Comparison of ENCODE assay signal across 1 cellular context in genomic region chrX:153927936-153928760, GRCh38.
TF ChIP-seq lines count a peak whose summit lies in the region.

No MANE protein-coding gene starts in this region.

TF ChIP-seq in HepG2, 621 proteins besides CTCF, POLR2A, EP300 and RAD21 (continued from another document and continues in another):
- TF ChIP-seq TFDP2 (CRISPR knock-in tag; IDR thresholded peaks at IDR 0.05), result peak; percentile 80
- no peak for TF ChIP-seq BCL6 (CRISPR knock-in tag; IDR thresholded peaks at IDR 0.05)
- 0 out of 2 replicates have a peak, but pooled peaks have one; percentile 32 for TF ChIP-seq CCDC6 (CRISPR knock-in tag; IDR thresholded peaks at IDR 0.05)
- TF ChIP-seq HMGXB4 (CRISPR knock-in tag; IDR thresholded peaks at IDR 0.05; ENCODE audit: borderline replicate concordance in 1 of 2, low read depth in 1 of 2), result peak in 1 of 2 experiments; percentile 2; a peak in 1 of 4 replicates
- TF ChIP-seq ZNF280B (CRISPR knock-in tag; IDR thresholded peaks at IDR 0.05; ENCODE audit: borderline replicate concordance), result no peak
- TF ChIP-seq AGO2 (optimal IDR thresholded peaks at IDR 0.05; ENCODE audit: low read depth, low read length), result peak; percentile 84
- TF ChIP-seq FLYWCH1 (CRISPR knock-in tag; IDR thresholded peaks at IDR 0.05), result no peak
- TF ChIP-seq ZHX1 (CRISPR knock-in tag; IDR thresholded peaks at IDR 0.05; ENCODE audit: low read depth), result 0 out of 2 replicates have a peak, but pooled peaks have one; percentile 25
- peak; percentile 76 for TF ChIP-seq ZFY (CRISPR knock-in tag; IDR thresholded peaks at IDR 0.05)
- no peak for TF ChIP-seq REST (IDR thresholded peaks at IDR 0.05; ENCODE audit: borderline replicate concordance in 1 of 2, low read depth in 1 of 2, low read length in 2 of 2)
- TF ChIP-seq SMC3 (IDR thresholded peaks at IDR 0.05; ENCODE audit: low read length), result no peak
- no peak for TF ChIP-seq GPN1 (CRISPR knock-in tag; IDR thresholded peaks at IDR 0.05; ENCODE audit: borderline replicate concordance)
- TF ChIP-seq ZZZ3 (CRISPR knock-in tag; IDR thresholded peaks at IDR 0.05; ENCODE audit: borderline replicate concordance), result no peak; the same call in 1 of the 2 replicates
- TF ChIP-seq SKIL (CRISPR knock-in tag; IDR thresholded peaks at IDR 0.05; ENCODE audit: borderline replicate concordance), result no peak
- TF ChIP-seq ZBTB26 (CRISPR knock-in tag; IDR thresholded peaks at IDR 0.05; ENCODE audit: borderline replicate concordance), result no peak
- no peak for TF ChIP-seq MYPOP (CRISPR knock-in tag; IDR thresholded peaks at IDR 0.05)
- TF ChIP-seq ELF1 (CRISPR knock-in tag; IDR thresholded peaks at IDR 0.05), result peak; percentile 84
- 0 out of 2 replicates have a peak, but pooled peaks have one; percentile 26 for TF ChIP-seq ZBTB25 (CRISPR knock-in tag; IDR thresholded peaks at IDR 0.05)
- 0 out of 2 replicates have a peak, but pooled peaks have one; percentile 31 for TF ChIP-seq ZFP36L1 (CRISPR knock-in tag; IDR thresholded peaks at IDR 0.05)
- no peak for TF ChIP-seq ZNF232 (CRISPR knock-in tag; IDR thresholded peaks at IDR 0.05; ENCODE audit: borderline replicate concordance)
- no peak; the same call in 1 of the 2 replicates for TF ChIP-seq POGZ (CRISPR knock-in tag; IDR thresholded peaks at IDR 0.05)
- 0 out of 2 replicates have a peak, but pooled peaks have one; percentile 25 for TF ChIP-seq ZNF563 (CRISPR knock-in tag; IDR thresholded peaks at IDR 0.05)
- TF ChIP-seq TCF7L2 (IDR thresholded peaks at IDR 0.05; ENCODE audit: low read depth, low read length), result no peak
- TF ChIP-seq SAP130 (CRISPR knock-in tag; IDR thresholded peaks at IDR 0.05; ENCODE audit: low read depth), result peak; percentile 66; the same call in 1 of the 2 replicates
- TF ChIP-seq TCF12 (IDR thresholded peaks at IDR 0.05), result no peak
- TF ChIP-seq TCF12 (CRISPR knock-in tag; IDR thresholded peaks at IDR 0.05), result peak; percentile 67; the same call in 1 of the 2 replicates
- TF ChIP-seq LBX2 (CRISPR knock-in tag; IDR thresholded peaks at IDR 0.05; ENCODE audit: borderline replicate concordance), result no peak
- TF ChIP-seq ZNF451 (CRISPR knock-in tag; IDR thresholded peaks at IDR 0.05), result no peak
- TF ChIP-seq ZNF331 (CRISPR knock-in tag; IDR thresholded peaks at IDR 0.05), result no peak
- TF ChIP-seq ZMYM2 (CRISPR knock-in tag; IDR thresholded peaks at IDR 0.05), result no peak
- no peak for TF ChIP-seq ZNF660 (CRISPR knock-in tag; IDR thresholded peaks at IDR 0.05; ENCODE audit: borderline replicate concordance, low read depth)
- no peak for TF ChIP-seq PLSCR1 (CRISPR knock-in tag; IDR thresholded peaks at IDR 0.05; ENCODE audit: borderline replicate concordance)
- peak; percentile 83 for TF ChIP-seq PHF21A (CRISPR knock-in tag; IDR thresholded peaks at IDR 0.05)
- no peak for TF ChIP-seq CERS6 (CRISPR knock-in tag; IDR thresholded peaks at IDR 0.05)
- TF ChIP-seq SOX6 (IDR thresholded peaks at IDR 0.05), result no peak
- peak; percentile 60 for TF ChIP-seq SOX6 (CRISPR knock-in tag; IDR thresholded peaks at IDR 0.05)
- TF ChIP-seq ETV5 (CRISPR knock-in tag; IDR thresholded peaks at IDR 0.05; ENCODE audit: borderline replicate concordance), result peak; percentile 66; the same call in 1 of the 2 replicates
- no peak for TF ChIP-seq FOXJ3 (CRISPR knock-in tag; IDR thresholded peaks at IDR 0.05; ENCODE audit: borderline replicate concordance)
- TF ChIP-seq DRAP1 (CRISPR knock-in tag; IDR thresholded peaks at IDR 0.05), result 0 out of 2 replicates have a peak, but pooled peaks have one; percentile 51
- TF ChIP-seq NR2F2 (IDR thresholded peaks at IDR 0.05; ENCODE audit: borderline replicate concordance, low read depth), result no peak
- TF ChIP-seq GATAD1 (CRISPR knock-in tag; IDR thresholded peaks at IDR 0.05), result peak; percentile 66
